In the genomic region with DNA sequence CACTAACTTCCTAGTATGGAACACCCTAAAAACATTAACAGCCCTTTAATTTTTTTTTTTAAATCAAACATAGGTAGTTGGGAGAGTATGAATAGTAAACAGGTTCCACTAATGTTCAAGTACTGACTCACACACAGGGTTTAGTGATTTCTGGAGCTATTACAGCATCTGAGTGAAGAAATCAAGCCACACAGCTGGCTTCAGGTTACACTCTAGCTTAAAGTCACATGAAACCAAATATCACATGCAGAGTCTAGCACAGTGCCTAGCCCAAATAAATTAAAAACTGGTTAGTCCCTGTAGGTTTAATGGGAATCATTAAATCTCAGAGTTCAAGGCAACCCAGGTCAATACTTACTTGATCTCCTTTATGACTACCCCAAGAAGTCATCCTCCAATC, we compare ENCODE assay signal across 1 cellular context.
A peak's percentile ranks its signal among the peaks of the same experiment; 100 is the strongest.
TF ChIP-seq lines count a peak whose summit lies in the region.

No MANE protein-coding gene starts in this region.

TF ChIP-seq in HepG2, 621 proteins besides CTCF, POLR2A, EP300 and RAD21 (continued from another document):
- TF ChIP-seq, protein P1, sequence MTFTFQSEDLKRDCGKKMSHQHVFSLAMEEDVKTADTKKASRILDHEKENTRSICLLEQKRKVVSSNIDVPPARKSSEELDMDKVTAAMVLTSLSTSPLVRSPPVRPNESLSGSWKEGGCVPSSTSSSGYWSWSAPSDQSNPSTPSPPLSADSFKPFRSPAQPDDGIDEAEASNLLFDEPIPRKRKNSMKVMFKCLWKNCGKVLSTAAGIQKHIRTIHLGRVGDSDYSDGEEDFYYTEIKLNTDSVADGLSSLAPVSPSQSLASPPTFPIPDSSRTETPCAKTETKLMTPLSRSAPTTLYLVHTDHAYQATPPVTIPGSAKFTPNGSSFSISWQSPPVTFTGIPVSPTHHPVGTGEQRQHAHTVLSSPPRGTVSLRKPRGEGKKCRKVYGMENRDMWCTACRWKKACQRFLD (CRISPR knock-in tag; IDR thresholded peaks at IDR 0.05; ENCODE audit: borderline replicate concordance) = no peak
- TF ChIP-seq FOSL2 (CRISPR knock-in tag; IDR thresholded peaks at IDR 0.05) = peak; percentile 75
- peak; percentile 86 for TF ChIP-seq SIX4 (CRISPR knock-in tag; IDR thresholded peaks at IDR 0.05)
- TF ChIP-seq SIX1 (CRISPR knock-in tag; IDR thresholded peaks at IDR 0.05; ENCODE audit: borderline replicate concordance) = peak; percentile 74; the same call in 1 of the 2 replicates
- TF ChIP-seq, protein P2, sequence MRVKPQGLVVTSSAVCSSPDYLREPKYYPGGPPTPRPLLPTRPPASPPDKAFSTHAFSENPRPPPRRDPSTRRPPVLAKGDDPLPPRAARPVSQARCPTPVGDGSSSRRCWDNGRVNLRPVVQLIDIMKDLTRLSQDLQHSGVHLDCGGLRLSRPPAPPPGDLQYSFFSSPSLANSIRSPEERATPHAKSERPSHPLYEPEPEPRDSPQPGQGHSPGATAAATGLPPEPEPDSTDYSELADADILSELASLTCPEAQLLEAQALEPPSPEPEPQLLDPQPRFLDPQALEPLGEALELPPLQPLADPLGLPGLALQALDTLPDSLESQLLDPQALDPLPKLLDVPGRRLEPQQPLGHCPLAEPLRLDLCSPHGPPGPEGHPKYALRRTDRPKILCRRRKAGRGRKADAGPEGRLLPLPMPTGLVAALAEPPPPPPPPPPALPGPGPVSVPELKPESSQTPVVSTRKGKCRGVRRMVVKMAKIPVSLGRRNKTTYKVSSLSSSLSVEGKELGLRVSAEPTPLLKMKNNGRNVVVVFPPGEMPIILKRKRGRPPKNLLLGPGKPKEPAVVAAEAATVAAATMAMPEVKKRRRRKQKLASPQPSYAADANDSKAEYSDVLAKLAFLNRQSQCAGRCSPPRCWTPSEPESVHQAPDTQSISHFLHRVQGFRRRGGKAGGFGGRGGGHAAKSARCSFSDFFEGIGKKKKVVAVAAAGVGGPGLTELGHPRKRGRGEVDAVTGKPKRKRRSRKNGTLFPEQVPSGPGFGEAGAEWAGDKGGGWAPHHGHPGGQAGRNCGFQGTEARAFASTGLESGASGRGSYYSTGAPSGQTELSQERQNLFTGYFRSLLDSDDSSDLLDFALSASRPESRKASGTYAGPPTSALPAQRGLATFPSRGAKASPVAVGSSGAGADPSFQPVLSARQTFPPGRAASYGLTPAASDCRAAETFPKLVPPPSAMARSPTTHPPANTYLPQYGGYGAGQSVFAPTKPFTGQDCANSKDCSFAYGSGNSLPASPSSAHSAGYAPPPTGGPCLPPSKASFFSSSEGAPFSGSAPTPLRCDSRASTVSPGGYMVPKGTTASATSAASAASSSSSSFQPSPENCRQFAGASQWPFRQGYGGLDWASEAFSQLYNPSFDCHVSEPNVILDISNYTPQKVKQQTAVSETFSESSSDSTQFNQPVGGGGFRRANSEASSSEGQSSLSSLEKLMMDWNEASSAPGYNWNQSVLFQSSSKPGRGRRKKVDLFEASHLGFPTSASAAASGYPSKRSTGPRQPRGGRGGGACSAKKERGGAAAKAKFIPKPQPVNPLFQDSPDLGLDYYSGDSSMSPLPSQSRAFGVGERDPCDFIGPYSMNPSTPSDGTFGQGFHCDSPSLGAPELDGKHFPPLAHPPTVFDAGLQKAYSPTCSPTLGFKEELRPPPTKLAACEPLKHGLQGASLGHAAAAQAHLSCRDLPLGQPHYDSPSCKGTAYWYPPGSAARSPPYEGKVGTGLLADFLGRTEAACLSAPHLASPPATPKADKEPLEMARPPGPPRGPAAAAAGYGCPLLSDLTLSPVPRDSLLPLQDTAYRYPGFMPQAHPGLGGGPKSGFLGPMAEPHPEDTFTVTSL (CRISPR knock-in tag; IDR thresholded peaks at IDR 0.05; ENCODE audit: borderline replicate concordance) = no peak
- TF ChIP-seq CEBPB (IDR thresholded peaks at IDR 0.05; ENCODE audit: borderline replicate concordance, low read depth, low read length) = peak; percentile 72; the same call in 1 of the 2 replicates
- TF ChIP-seq MIER3 (CRISPR knock-in tag; IDR thresholded peaks at IDR 0.05; ENCODE audit: borderline replicate concordance) = no peak
- TF ChIP-seq, protein P3, sequence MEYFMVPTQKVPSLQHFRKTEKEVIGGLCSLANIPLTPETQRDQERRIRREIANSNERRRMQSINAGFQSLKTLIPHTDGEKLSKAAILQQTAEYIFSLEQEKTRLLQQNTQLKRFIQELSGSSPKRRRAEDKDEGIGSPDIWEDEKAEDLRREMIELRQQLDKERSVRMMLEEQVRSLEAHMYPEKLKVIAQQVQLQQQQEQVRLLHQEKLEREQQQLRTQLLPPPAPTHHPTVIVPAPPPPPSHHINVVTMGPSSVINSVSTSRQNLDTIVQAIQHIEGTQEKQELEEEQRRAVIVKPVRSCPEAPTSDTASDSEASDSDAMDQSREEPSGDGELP (IDR thresholded peaks at IDR 0.05; ENCODE audit: borderline replicate concordance, low read depth) = 0 out of 2 replicates have a peak, but pooled peaks have one; percentile 10
- TF ChIP-seq ZNF883 (CRISPR knock-in tag; IDR thresholded peaks at IDR 0.05; ENCODE audit: not compliant biosample characterization) = no peak
- TF ChIP-seq, protein P4, sequence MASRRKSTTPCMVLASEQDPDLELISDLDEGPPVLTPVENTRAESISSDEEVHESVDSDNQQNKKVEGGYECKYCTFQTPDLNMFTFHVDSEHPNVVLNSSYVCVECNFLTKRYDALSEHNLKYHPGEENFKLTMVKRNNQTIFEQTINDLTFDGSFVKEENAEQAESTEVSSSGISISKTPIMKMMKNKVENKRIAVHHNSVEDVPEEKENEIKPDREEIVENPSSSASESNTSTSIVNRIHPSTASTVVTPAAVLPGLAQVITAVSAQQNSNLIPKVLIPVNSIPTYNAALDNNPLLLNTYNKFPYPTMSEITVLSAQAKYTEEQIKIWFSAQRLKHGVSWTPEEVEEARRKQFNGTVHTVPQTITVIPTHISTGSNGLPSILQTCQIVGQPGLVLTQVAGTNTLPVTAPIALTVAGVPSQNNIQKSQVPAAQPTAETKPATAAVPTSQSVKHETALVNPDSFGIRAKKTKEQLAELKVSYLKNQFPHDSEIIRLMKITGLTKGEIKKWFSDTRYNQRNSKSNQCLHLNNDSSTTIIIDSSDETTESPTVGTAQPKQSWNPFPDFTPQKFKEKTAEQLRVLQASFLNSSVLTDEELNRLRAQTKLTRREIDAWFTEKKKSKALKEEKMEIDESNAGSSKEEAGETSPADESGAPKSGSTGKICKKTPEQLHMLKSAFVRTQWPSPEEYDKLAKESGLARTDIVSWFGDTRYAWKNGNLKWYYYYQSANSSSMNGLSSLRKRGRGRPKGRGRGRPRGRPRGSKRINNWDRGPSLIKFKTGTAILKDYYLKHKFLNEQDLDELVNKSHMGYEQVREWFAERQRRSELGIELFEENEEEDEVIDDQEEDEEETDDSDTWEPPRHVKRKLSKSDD (CRISPR knock-in tag; IDR thresholded peaks at IDR 0.05; ENCODE audit: low read depth) = no peak
- TF ChIP-seq ZBTB21 (CRISPR knock-in tag; IDR thresholded peaks at IDR 0.05) = no peak
- TF ChIP-seq ZNF180 (CRISPR knock-in tag; IDR thresholded peaks at IDR 0.05; ENCODE audit: borderline replicate concordance, low read depth) = no peak
- TF ChIP-seq CEBPG (CRISPR knock-in tag; IDR thresholded peaks at IDR 0.05) = peak; percentile 41
- TF ChIP-seq GATAD2A (CRISPR knock-in tag; IDR thresholded peaks at IDR 0.05) = 0 out of 2 replicates have a peak, but pooled peaks have one; percentile 25
TF ChIP-seq in HepG2: peak in this region for 7.
